20 cellular contexts compared by ENCODE assay signal in the genomic region with DNA sequence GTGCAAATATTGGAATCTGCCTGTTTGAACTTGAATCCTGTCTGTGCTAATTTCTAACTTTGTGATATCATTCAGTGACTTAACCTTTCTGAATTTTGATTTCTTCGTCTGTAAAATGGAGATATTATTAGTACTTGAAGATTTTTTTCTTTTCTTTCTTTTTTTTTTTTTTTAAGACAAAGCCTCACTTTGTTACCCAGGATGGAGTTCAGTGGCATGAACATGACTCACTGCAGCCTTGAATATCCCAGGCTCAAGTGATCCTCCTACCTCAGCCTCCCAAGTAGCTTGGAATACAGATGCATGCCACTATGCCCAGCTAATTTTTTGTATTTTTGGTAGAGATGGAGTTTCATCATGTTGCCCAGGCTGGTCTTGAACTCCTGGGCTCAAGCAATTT. TPM values are rescaled to one million over a fixed set of nuclear protein-coding genes. Genes with fewer than 3 reads are reported as not detected.
DNase-seq lines count a peak whose midpoint lies in the region; ATAC-seq and TF ChIP-seq lines count a peak whose summit lies in the region.
"Had no signal": no experiment of that assay in that cellular context is flagged by ENCODE, and none has a peak within 500 bp of the region (broad histone marks: within the 10 kb centered on the region; RNA-seq: fewer than 3 reads in every experiment).

No MANE protein-coding gene starts in this region.

- H3K9me3 ChIP-seq in T-helper 17 cell (ENCODE audit: control insufficient read depth, low read length, poor library complexity, severe bottlenecking): no peaks in the 10 kb centered on the region
- H3K9me3 ChIP-seq: BLaER1, MG63, SJSA1 had no signal

- H3K36me3 Mint-ChIP-seq in natural killer cell (peaks cover 6% of the 10 kb centered on the region), T-helper 17 cell (ENCODE audit: low read depth) (peaks cover 19% of the 10 kb centered on the region), memory B cell (peaks cover 25% of the 10 kb centered on the region)
- peaks cover 19% of the 10 kb centered on the region for H3K36me3 Mint-ChIP-seq in natural killer cell treated with Interleukin-12 subunit alpha and Interleukin-12 subunit beta and Interleukin-15 and Interleukin-18, amount 100 ng/mL, for 72 hours

- intact Hi-C loops in natural killer cell (cut with micrococcal nuclease): no loop called here

- peaks cover 38 to 42% of the 10 kb centered on the region in 2 donors for H3K4me1 Mint-ChIP-seq in natural killer cell
- H3K4me1 Mint-ChIP-seq in natural killer cell treated with Interleukin-12 subunit alpha and Interleukin-12 subunit beta and Interleukin-15 and Interleukin-18, amount 100 ng/mL, for 72 hours (ENCODE audit: low read depth in 2 of 2): peaks cover 42% of the 10 kb centered on the region in 2 donors
- H3K4me1 Mint-ChIP-seq in T-helper 17 cell: peaks cover 39% of the 10 kb centered on the region
- H3K4me1 Mint-ChIP-seq in memory B cell: peaks cover 22% of the 10 kb centered on the region

- ATAC-seq in natural killer cell (no peak), T-helper 17 cell (no peak), memory B cell (ENCODE audit: low read depth) (no peak), HG02759 (IDR thresholded peaks at IDR 0.05; ENCODE audit: unreplicated experiment) (no peak)
- ATAC-seq in natural killer cell treated with Interleukin-12 subunit alpha and Interleukin-12 subunit beta and Interleukin-15 and Interleukin-18, amount 100 ng/mL, for 72 hours: no peak
- ATAC-seq: Right ventricle myocardium inferior had no signal

- no peaks in the 10 kb centered on the region for H3K9me3 Mint-ChIP-seq in natural killer cell
- H3K9me3 Mint-ChIP-seq in natural killer cell treated with Interleukin-12 subunit alpha and Interleukin-12 subunit beta and Interleukin-15 and Interleukin-18, amount 100 ng/mL, for 72 hours: no peaks in the 10 kb centered on the region
- H3K9me3 Mint-ChIP-seq in memory B cell: no peaks in the 10 kb centered on the region
- H3K9me3 Mint-ChIP-seq: CD8-positive, alpha-beta memory T cell had no signal

- TF ChIP-seq CTCF in natural killer cell (IDR thresholded peaks at IDR 0.05): no peak

- H3K4me3 Mint-ChIP-seq in natural killer cell: peak overlapping the region; percentile 68
- H3K4me3 Mint-ChIP-seq in natural killer cell treated with Interleukin-12 subunit alpha and Interleukin-12 subunit beta and Interleukin-15 and Interleukin-18, amount 100 ng/mL, for 72 hours: no peak overlapping the region
- no peak overlapping the region for H3K4me3 Mint-ChIP-seq in T-helper 17 cell
- no peak overlapping the region for H3K4me3 Mint-ChIP-seq in memory B cell

- no peak for DNase-seq in natural killer cell
- no peak for DNase-seq in natural killer cell treated with Interleukin-12 subunit alpha and Interleukin-12 subunit beta and Interleukin-15 and Interleukin-18, amount 100 ng/mL, for 72 hours (ENCODE audit: low spot score)
- no peak for DNase-seq in T-helper 17 cell
- no peak for DNase-seq in memory B cell (ENCODE audit: low spot score in 2 of 2)
- no peak for DNase-seq in KG1 (lab: John Stamatoyannopoulos, UW)
- DNase-seq in T1000 (lab: John Stamatoyannopoulos, UW): no peak
- DNase-seq: Calu3; CD8-positive, alpha-beta memory T cell; GDM1; H7; MG63; NCI-H1048; NCI-H1417 treated with DMSO at 0.1 percent for 48 hours; NCI-H187; NCI-H446; NCI-H526 had no signal

- no peaks in the 10 kb centered on the region for H3K27me3 Mint-ChIP-seq in natural killer cell (ENCODE audit: low read depth in 2 of 2)
- no peaks in the 10 kb centered on the region for H3K27me3 Mint-ChIP-seq in natural killer cell treated with Interleukin-12 subunit alpha and Interleukin-12 subunit beta and Interleukin-15 and Interleukin-18, amount 100 ng/mL, for 72 hours
- no peaks in the 10 kb centered on the region for H3K27me3 Mint-ChIP-seq in T-helper 17 cell
- no peaks in the 10 kb centered on the region for H3K27me3 Mint-ChIP-seq in memory B cell
- H3K27me3 Mint-ChIP-seq: CD8-positive, alpha-beta memory T cell had no signal

- H3K27ac Mint-ChIP-seq in natural killer cell (peak overlapping the region; percentile 58 to 76), T-helper 17 cell (peak overlapping the region; percentile 85), memory B cell (peak overlapping the region; percentile 38)
- H3K27ac Mint-ChIP-seq in natural killer cell treated with Interleukin-12 subunit alpha and Interleukin-12 subunit beta and Interleukin-15 and Interleukin-18, amount 100 ng/mL, for 72 hours: no peak overlapping the region

RNA-seq across cellular contexts. Expression of gene ACTR3, which starts 28.3 kb away (rescaled TPM):
- total RNA-seq in natural killer cell: 100 to 1,000 TPM; 323 to 428 (median 352) TPM
- 100 to 1,000 TPM; 466 to 661 TPM for total RNA-seq in natural killer cell treated with Interleukin-12 subunit alpha and Interleukin-12 subunit beta and Interleukin-15 and Interleukin-18, amount 100 ng/mL, for 72 hours
- total RNA-seq in T-helper 17 cell: 100 to 1,000 TPM; 229 to 267 TPM

Comparison
In these comparisons a context has a peak if more than half of its experiments do, and no peak if none do; other contexts are left out.
1. H3K27ac Mint-ChIP-seq: peak in natural killer cell (2 of 2), T-helper 17 cell (single experiment) and memory B cell (single experiment); none in natural killer cell treated with Interleukin-12 subunit alpha and Interleukin-12 subunit beta and Interleukin-15 and Interleukin-18, amount 100 ng/mL, for 72 hours (0 of 2).